Comparison of ENCODE assay signal across 8 cellular contexts in the genomic region with DNA sequence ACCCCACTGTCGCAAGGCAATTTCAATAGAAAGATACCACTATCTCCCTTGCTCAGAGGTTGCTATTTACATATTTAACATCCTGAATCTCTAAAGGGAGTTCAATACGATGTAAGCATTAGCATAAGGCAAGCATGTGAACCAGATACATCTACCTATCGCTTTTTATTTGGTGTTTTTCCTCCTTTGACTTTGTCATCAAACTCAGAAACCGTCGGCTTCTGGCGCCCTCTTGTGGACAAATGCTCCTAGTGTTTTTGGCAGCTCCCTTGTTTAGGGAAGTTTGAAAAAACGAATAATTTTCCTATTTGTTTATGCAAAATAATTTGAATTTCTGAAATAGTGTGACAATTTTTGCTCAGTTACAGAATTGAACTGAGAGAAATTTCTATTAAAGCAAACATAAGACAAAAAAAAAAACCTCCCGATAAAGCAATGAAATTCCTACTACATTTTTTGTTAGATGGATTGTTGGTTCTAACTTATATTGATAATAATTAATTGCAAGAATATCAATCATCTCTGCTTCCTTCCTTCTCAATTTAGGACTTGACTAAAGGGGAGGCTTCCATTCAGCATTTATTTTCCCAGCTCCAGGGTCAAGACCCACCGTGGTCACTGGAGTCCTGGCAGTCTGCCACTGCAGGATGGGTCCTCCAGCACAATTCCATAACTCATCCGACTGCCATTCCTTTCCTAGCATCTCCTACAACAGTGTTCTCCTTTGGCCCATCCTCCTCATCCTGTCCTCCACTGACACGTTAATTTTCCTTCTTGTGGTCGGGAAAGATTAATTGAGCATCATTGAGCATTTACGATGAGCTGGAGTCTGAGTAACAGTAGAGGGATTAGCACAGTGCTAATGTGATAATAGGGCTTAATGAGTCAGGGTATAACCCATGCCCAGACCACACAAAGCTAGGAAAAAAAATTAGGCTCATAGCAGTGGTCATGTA.
DNase-seq lines count a peak whose midpoint lies in the region; ATAC-seq lines count a peak whose summit lies in the region.

No MANE protein-coding gene starts in this region.

- DNase-seq in D341Med (ENCODE audit: low spot score) (peak; percentile 56), RKO (ENCODE audit: low spot score) (peak; percentile 71), fibroblast of peridontal ligament (ENCODE audit: extremely low read depth) (peak; percentile 86), neuronal stem cell (ENCODE audit: low spot score) (peak; percentile 74), stromal cell of bone marrow (ENCODE audit: low read depth) (peak; percentile 50)
- peak; percentile 80 to 81 for DNase-seq in activated T-cell treated with anti-CD3 and anti-CD28 coated beads, Interleukin-2, amount 50 U/mL, for 72 hours

- peaks cover 0 to 2% of the 10 kb centered on the region in 2 donors for H3K4me1 ChIP-seq in neuronal stem cell (ENCODE audit: control insufficient read depth in 2 of 2, insufficient read depth in 1 of 2, low read depth in 1 of 2, low read length in 2 of 2)

- H4K8ac ChIP-seq in neuronal stem cell (ENCODE audit: low read depth, low read length): no peak overlapping the region

- no peaks in the 10 kb centered on the region for H3K79me1 ChIP-seq in neuronal stem cell (ENCODE audit: low read depth, low read length)

- H3K9me3 Mint-ChIP-seq in IgD-negative memory B cell: no peaks in the 10 kb centered on the region
- H3K9me3 Mint-ChIP-seq in activated T-cell treated with anti-CD3 and anti-CD28 coated beads, Interleukin-2, amount 50 U/mL, for 72 hours: no peaks in the 10 kb centered on the region

- no peaks in the 10 kb centered on the region for H3K27me3 ChIP-seq in neuronal stem cell (ENCODE audit: control insufficient read depth in 3 of 3, insufficient read depth in 3 of 3, low read depth in 1 of 3, low read length in 3 of 3)

- H3K27me3 Mint-ChIP-seq in IgD-negative memory B cell: peaks cover 5% of the 10 kb centered on the region
- H3K27me3 Mint-ChIP-seq in activated T-cell treated with anti-CD3 and anti-CD28 coated beads, Interleukin-2, amount 50 U/mL, for 72 hours (ENCODE audit: low read depth): no peaks in the 10 kb centered on the region

- no CpG with 5 or more reads among the region's 13 CpGs for WGBS in neuronal stem cell (ENCODE audit: extremely low coverage in 2 of 2, insufficient read length in 2 of 2, insufficient replicate concordance in 1 of 2), 2 donors

- no peak overlapping the region for H2AK5ac ChIP-seq in neuronal stem cell (ENCODE audit: low read depth, low read length)

- H3K18ac ChIP-seq in neuronal stem cell (ENCODE audit: low read length): no peak overlapping the region

- H2BK15ac ChIP-seq in neuronal stem cell (ENCODE audit: low read length): no peak overlapping the region

- H3K4me3 ChIP-seq in neuronal stem cell (ENCODE audit: low read length in 2 of 2): no peak overlapping the region

- peak overlapping the region in 3 of 4 donors; percentile 61 to 78 (median 68) for H3K4me3 Mint-ChIP-seq in IgD-negative memory B cell
- H3K4me3 Mint-ChIP-seq in activated T-cell treated with anti-CD3 and anti-CD28 coated beads, Interleukin-2, amount 50 U/mL, for 72 hours: no peak overlapping the region

- H3K4me1 Mint-ChIP-seq in IgD-negative memory B cell: peaks cover 24 to 35% (median 28%) of the 10 kb centered on the region in 3 donors
- H3K4me1 Mint-ChIP-seq in activated T-cell treated with anti-CD3 and anti-CD28 coated beads, Interleukin-2, amount 50 U/mL, for 72 hours (ENCODE audit: low read depth): peaks cover 14% of the 10 kb centered on the region

- no peak overlapping the region for H3K9ac ChIP-seq in neuronal stem cell (ENCODE audit: low read depth, low read length, poor library complexity)

- no peak overlapping the region for H3K23ac ChIP-seq in neuronal stem cell (ENCODE audit: low read depth, low read length, poor library complexity)

- no peak overlapping the region for H3K27ac ChIP-seq in neuronal stem cell (replicated peaks; ENCODE audit: low read length)

- peak overlapping the region in 2 of 3 donors; percentile 13 to 71 for H3K27ac Mint-ChIP-seq in IgD-negative memory B cell
- no peak overlapping the region for H3K27ac Mint-ChIP-seq in activated T-cell treated with anti-CD3 and anti-CD28 coated beads, Interleukin-2, amount 50 U/mL, for 72 hours

- H3K4ac ChIP-seq in neuronal stem cell (ENCODE audit: low read length): no peak overlapping the region

- H3K9me3 ChIP-seq in neuronal stem cell (replicated peaks in 1 of 2; ENCODE audit: control insufficient read depth in 2 of 2, insufficient read depth in 1 of 2, low read depth in 1 of 2, low read length in 2 of 2): no peaks in the 10 kb centered on the region

- H3K4me2 ChIP-seq in neuronal stem cell (ENCODE audit: insufficient read depth, low read length, poor library complexity, severe bottlenecking): no peak overlapping the region

- H2BK12ac ChIP-seq in neuronal stem cell (ENCODE audit: low read length): no peak overlapping the region

- H2AFZ ChIP-seq in neuronal stem cell (ENCODE audit: low read length): no peak overlapping the region

- H2BK120ac ChIP-seq in neuronal stem cell (ENCODE audit: low read depth, low read length): no peak overlapping the region

- H3K36me3 Mint-ChIP-seq in IgD-negative memory B cell: no peaks in the 10 kb centered on the region
- H3K36me3 Mint-ChIP-seq in activated T-cell treated with anti-CD3 and anti-CD28 coated beads, Interleukin-2, amount 50 U/mL, for 72 hours (ENCODE audit: insufficient read depth in 2 of 2): no peaks in the 10 kb centered on the region

- ATAC-seq in GM21367 (IDR thresholded peaks at IDR 0.05; ENCODE audit: unreplicated experiment): peak; percentile 48
- peak in 1 of 2 donors; percentile 34 for ATAC-seq in activated T-cell treated with anti-CD3 and anti-CD28 coated beads, Interleukin-2, amount 50 U/mL, for 72 hours (replicated peaks in 1 of 2)

- no peak overlapping the region for H4K91ac ChIP-seq in neuronal stem cell (ENCODE audit: low read depth, low read length, poor library complexity)

- no peaks in the 10 kb centered on the region for H3K36me3 ChIP-seq in neuronal stem cell (replicated peaks in 1 of 2; ENCODE audit: control insufficient read depth in 2 of 2, insufficient read depth in 2 of 2, low read length in 2 of 2)

- H2BK5ac ChIP-seq in neuronal stem cell (ENCODE audit: low read length): no peak overlapping the region

- H3K14ac ChIP-seq in neuronal stem cell (ENCODE audit: low read length): no peak overlapping the region

Comparison
In these comparisons a context has a peak if more than half of its experiments do, and no peak if none do; other contexts are left out.
1. H3K4me3 Mint-ChIP-seq: peak in IgD-negative memory B cell (3 of 4); none in activated T-cell treated with anti-CD3 and anti-CD28 coated beads, Interleukin-2, amount 50 U/mL, for 72 hours (0 of 2).
2. Peak in every context shown above with its lines, with median percentiles within 50 percentile points of each other: DNase-seq.